In genomic region chr19:7211191-7211988, GRCh38 we compare ENCODE assay signal across 13 cellular contexts.
DNase-seq lines count a peak whose midpoint lies in the region; ATAC-seq and TF ChIP-seq lines count a peak whose summit lies in the region.
"Had no signal": no experiment of that assay in that cellular context is flagged by ENCODE, and none has a peak within 500 bp of the region (broad histone marks: within the 10 kb centered on the region; RNA-seq: fewer than 3 reads in every experiment).

No MANE protein-coding gene starts in this region.

- H3K79me2 ChIP-seq in H9 (ENCODE audit: insufficient read depth, low read length), result no peaks in the 10 kb centered on the region

- H2BK20ac ChIP-seq in H9 (ENCODE audit: low read depth, low read length, poor library complexity, severe bottlenecking), result no peak overlapping the region

- WGBS in H9 (ENCODE audit: extremely low coverage, insufficient read length, low lambda C conversion rate), result no CpG with 5 or more reads among the region's 21 CpGs

- no peaks in the 10 kb centered on the region for H4K20me1 ChIP-seq in H9 (ENCODE audit: control insufficient read depth, insufficient read depth, insufficient read length)

- H2BK15ac ChIP-seq in H9 (ENCODE audit: low read depth, low read length), result no peak overlapping the region

- H4K91ac ChIP-seq in H9 (ENCODE audit: insufficient read length, low read depth, low read length), result no peak overlapping the region

- H2AFZ ChIP-seq in H9 (ENCODE audit: low read length), result no peak overlapping the region

- no peaks in the 10 kb centered on the region for H3K27me3 Mint-ChIP-seq in H9 (ENCODE audit: low read depth)
- peaks cover 0 to 3% of the 10 kb centered on the region in 2 donors for H3K27me3 Mint-ChIP-seq in T-cell

- no peak overlapping the region for H4K8ac ChIP-seq in H9 (replicated peaks; ENCODE audit: insufficient read length, low read depth, low read length)

- H3K4me3 ChIP-seq in rectal smooth muscle tissue (ENCODE audit: low read length), result no peak overlapping the region
- H3K4me3 ChIP-seq: SJSA1 had no signal

- no peaks in the 10 kb centered on the region for H3K23me2 ChIP-seq in H9 (ENCODE audit: insufficient read length, low read depth, low read length, poor library complexity, severe bottlenecking)

- H3K27ac ChIP-seq in H9 (ENCODE audit: insufficient read length, low read depth, low read length) (no peak overlapping the region), rectal smooth muscle tissue (ENCODE audit: low read depth, low read length) (peak overlapping the region; percentile 12)
- H3K27ac ChIP-seq: SJSA1 had no signal

- H3K4me2 ChIP-seq in H9 (ENCODE audit: insufficient read depth, insufficient read length, low read length), result no peak overlapping the region

- CTCF ChIA-PET in T-cell (lab: Charles Lee), result no interaction called here

- H3K36me3 ChIP-seq in rectal smooth muscle tissue (ENCODE audit: control insufficient read depth, insufficient read depth, low read length), result no peaks in the 10 kb centered on the region
- H3K36me3 ChIP-seq: SJSA1 had no signal

- ATAC-seq in GM21423 (IDR thresholded peaks at IDR 0.05; ENCODE audit: unreplicated experiment), result no peak
- no peak for ATAC-seq in left colon
- no peak for ATAC-seq in HG03354 (IDR thresholded peaks at IDR 0.05; ENCODE audit: poor library complexity, severe bottlenecking, unreplicated experiment)
- no peak for ATAC-seq in T-cell (replicated peaks in 1 of 4)
- ATAC-seq: effector memory CD8-positive, alpha-beta T cell had no signal

- H2BK120ac ChIP-seq in H9 (ENCODE audit: low read depth, low read length, poor library complexity, severe bottlenecking), result no peak overlapping the region

- H3K4me1 ChIP-seq in H9 (ENCODE audit: insufficient read depth, low read length), result no peaks in the 10 kb centered on the region; the same call in none of the 2 replicates
- H3K4me1 ChIP-seq in rectal smooth muscle tissue (ENCODE audit: control insufficient read depth, insufficient read depth, low read length), result peaks cover 5% of the 10 kb centered on the region
- H3K4me1 ChIP-seq: SJSA1 had no signal

- POLR2A ChIA-PET in T-cell (lab: Charles Lee), result interaction anchor here in 1 of 2 donors (0.6 kb wide), 1 partner anchor 86 kb away, joined by 4 read pairs; no protein-coding TSS in a partner anchor

- H3K9me3 ChIP-seq in H9 (ENCODE audit: control insufficient read depth, low read depth, low read length), result no peaks in the 10 kb centered on the region
- H3K9me3 ChIP-seq: SJSA1 had no signal

- no peak overlapping the region for H4K5ac ChIP-seq in H9 (ENCODE audit: insufficient read length, low read depth, low read length)

- H2AK5ac ChIP-seq in H9 (ENCODE audit: insufficient read length, low read length), result no peak overlapping the region

- no peak overlapping the region for H3K23ac ChIP-seq in H9 (ENCODE audit: insufficient read length, low read depth, low read length)

- intact Hi-C loops in left colon (cut with DNase I, micrococcal nuclease), result no loop called here

- H3K56ac ChIP-seq in H9 (ENCODE audit: insufficient read length, low read depth, low read length), result no peak overlapping the region

- H3K27ac Mint-ChIP-seq in H9 (peak overlapping the region in 2 of 3 experiments; percentile 63 to 87; a peak in 4 of 7 replicates), T-cell (no peak overlapping the region)
- H3K27ac Mint-ChIP-seq: effector memory CD8-positive, alpha-beta T cell had no signal

- H3K9ac ChIP-seq in H9 (ENCODE audit: extremely low read depth, insufficient read length, low read length), result no peak overlapping the region
- no peak overlapping the region for H3K9ac ChIP-seq in rectal smooth muscle tissue (ENCODE audit: low read length)

- H3K18ac ChIP-seq in H9 (ENCODE audit: insufficient read length, low read depth, low read length), result no peak overlapping the region

- H3T11ph ChIP-seq in H9 (ENCODE audit: low read length), result no peak overlapping the region

- no peaks in the 10 kb centered on the region; a peak in 1 of 7 replicates for H3K36me3 Mint-ChIP-seq in H9 (ENCODE audit: insufficient read depth in 1 of 3, low read depth in 3 of 3)
- no peaks in the 10 kb centered on the region for H3K36me3 Mint-ChIP-seq in T-cell

- H3K4me3 Mint-ChIP-seq in H9 (no peak overlapping the region; a peak in 1 of 5 replicates), T-cell (no peak overlapping the region)
- H3K4me3 Mint-ChIP-seq: effector memory CD8-positive, alpha-beta T cell had no signal

- H3K14ac ChIP-seq in H9 (ENCODE audit: insufficient read depth, low read length), result no peak overlapping the region

- H2BK5ac ChIP-seq in H9 (ENCODE audit: insufficient read length, low read length), result no peak overlapping the region

- H2BK12ac ChIP-seq in H9 (ENCODE audit: insufficient read length, low read depth, low read length), result no peak overlapping the region

- TF ChIP-seq CTCF in H9 (conservative IDR thresholded peaks at IDR 0.05), result no peak

- H3K4me1 Mint-ChIP-seq in H9 (peaks cover 44 to 47% of the 10 kb centered on the region in 2 experiments), T-cell (peaks cover 17 to 26% (median 25%) of the 10 kb centered on the region in 3 donors)

- H3K4ac ChIP-seq in H9 (ENCODE audit: low read depth, low read length), result no peak overlapping the region

- no peak for DNase-seq in H9
- DNase-seq in dermis blood vessel endothelial cell, result peak; percentile 26
- peak; percentile 60 for DNase-seq in iris pigment epithelial cell (ENCODE audit: low read depth)
- no peak for DNase-seq in left colon
- no peak for DNase-seq in T-cell
- DNase-seq: effector memory CD8-positive, alpha-beta T cell; NCI-H1092; NCI-H82; stimulated activated CD4-positive, alpha-beta T cell treated with anti-CD3 and anti-CD28 coated beads, Interleukin-12 subunit alpha, Interleukin-12 subunit beta, amount 100 ng/mL, for 4 hours had no signal

- H3K9me3 Mint-ChIP-seq in H9 (no peaks in the 10 kb centered on the region), T-cell (no peaks in the 10 kb centered on the region)
- H3K9me3 Mint-ChIP-seq: effector memory CD8-positive, alpha-beta T cell had no signal

- H3K27me3 ChIP-seq in H9 (ENCODE audit: insufficient read depth, low read length), result no peaks in the 10 kb centered on the region
- no peaks in the 10 kb centered on the region for H3K27me3 ChIP-seq in rectal smooth muscle tissue (ENCODE audit: control insufficient read depth, insufficient read depth, low read length)
- H3K27me3 ChIP-seq: SJSA1 had no signal

- no peaks in the 10 kb centered on the region for H3K79me1 ChIP-seq in H9 (ENCODE audit: insufficient read depth, low read depth, low read length, poor library complexity, severe bottlenecking)

Comparison
In these comparisons a context has a peak if more than half of its experiments do, and no peak if none do; other contexts are left out.
1. DNase-seq: peak in dermis blood vessel endothelial cell (single experiment) and iris pigment epithelial cell (single experiment); none in H9 (single experiment), left colon (0 of 2) and T-cell (0 of 34).
2. H3K27ac Mint-ChIP-seq: peak in H9 (2 of 3); none in T-cell (0 of 2).